In genomic region chr15:80856400-80856799, GRCh38 we compare ENCODE assay signal across 11 cellular contexts.
DNase-seq lines count a peak whose midpoint lies in the region; ATAC-seq and TF ChIP-seq lines count a peak whose summit lies in the region.
"Had no signal": no experiment of that assay in that cellular context is flagged by ENCODE, and none has a peak within 500 bp of the region (broad histone marks: within the 10 kb centered on the region; RNA-seq: fewer than 3 reads in every experiment).

No MANE protein-coding gene starts in this region.

- CTCF ChIA-PET in AG04449 (lab: Yijun Ruan, JAX), result no interaction called here
- CTCF ChIA-PET in PC-9 (lab: Charles Lee), result no interaction called here

- BruUV-seq in PC-9 (replicated peaks; lab: Mats Ljungman, UMichigan), result no TSS peak

- H3K27ac Mint-ChIP-seq in glutamatergic neuron (ENCODE audit: unreplicated experiment), result no peak overlapping the region

- H2AFZ ChIP-seq in PC-9, result no peak overlapping the region

- peak; percentile 13 for TF ChIP-seq CTCF in AG04449 (IDR thresholded peaks at IDR 0.05; ENCODE audit: insufficient read depth, low read length, missing control alignments)
- TF ChIP-seq CTCF in PC-9 (conservative IDR thresholded peaks at IDR 0.05), result peak; percentile 57
- TF ChIP-seq CTCF in glutamatergic neuron (IDR thresholded peaks at IDR 0.05; ENCODE audit: partially characterized antibody, unreplicated experiment), result peak; percentile 64

- no peaks in the 10 kb centered on the region for H3K36me3 ChIP-seq in PC-9 (ENCODE audit: low read depth)
- H3K36me3 ChIP-seq: adrenal gland, heart left ventricle, ovary had no signal

- no peaks in the 10 kb centered on the region for H3K9me3 ChIP-seq in PC-9 (ENCODE audit: insufficient read depth, low read depth)
- H3K9me3 ChIP-seq: adrenal gland, heart left ventricle, ovary had no signal

- H3K4me3 ChIP-seq in AG04449 (ENCODE audit: low read depth, low read length), result no peak overlapping the region
- no peak overlapping the region for H3K4me3 ChIP-seq in PC-9
- H3K4me3 ChIP-seq: adrenal gland, heart left ventricle, ovary had no signal

- no peaks in the 10 kb centered on the region for H3K36me3 Mint-ChIP-seq in glutamatergic neuron (ENCODE audit: unreplicated experiment)

- intact Hi-C loops in PC-9 (cut with micrococcal nuclease; ENCODE audit: unreplicated experiment), result loop anchor here (5.0 kb wide), 1 partner anchor 116 kb away; no protein-coding TSS in a partner anchor

- H3K9me3 Mint-ChIP-seq in glutamatergic neuron (ENCODE audit: unreplicated experiment), result peaks cover 6% of the 10 kb centered on the region

- H4K20me1 ChIP-seq in PC-9 (ENCODE audit: insufficient read depth), result no peaks in the 10 kb centered on the region

- H3K4me1 ChIP-seq in PC-9 (replicated peaks; ENCODE audit: insufficient read depth), result peaks cover 48% of the 10 kb centered on the region

- peaks cover 6% of the 10 kb centered on the region for H3K27me3 Mint-ChIP-seq in glutamatergic neuron (ENCODE audit: unreplicated experiment)

- no peaks in the 10 kb centered on the region for H3K9me2 ChIP-seq in PC-9 (ENCODE audit: insufficient read depth)

- ATAC-seq in GM18517 (IDR thresholded peaks at IDR 0.05; ENCODE audit: unreplicated experiment), result no peak
- no peak for ATAC-seq in GM19452 (IDR thresholded peaks at IDR 0.05; ENCODE audit: unreplicated experiment)
- ATAC-seq in GM18858 (IDR thresholded peaks at IDR 0.05; ENCODE audit: unreplicated experiment), result no peak

- DNase-seq in AG04449 (ENCODE audit: low read depth, low spot score), result no peak
- DNase-seq in ELR (ENCODE audit: low read depth), result peak; percentile 19
- peak in 1 of 2 experiments; percentile 44 for DNase-seq in PC-9
- no peak for DNase-seq in glutamatergic neuron
- no peak for DNase-seq in amygdala (lab: John Stamatoyannopoulos, UW)

- POLR2A ChIA-PET in AG04449 (lab: Yijun Ruan, JAX), result no interaction called here
- POLR2A ChIA-PET in PC-9 (lab: Charles Lee; ENCODE audit: unreplicated experiment), result interaction anchor here (0.6 kb wide), 2 partner anchors 289 to 1852 kb away, joined by 3 to 7 read pairs; no protein-coding TSS in a partner anchor

- H3K4me2 ChIP-seq in PC-9, result peak overlapping the region; percentile 48

- H3F3A ChIP-seq in PC-9 (ENCODE audit: insufficient read depth, low read depth), result peaks cover 38% of the 10 kb centered on the region

- no peaks in the 10 kb centered on the region for H3K79me2 ChIP-seq in PC-9 (ENCODE audit: low read depth)

- no peak overlapping the region for H3K4me3 Mint-ChIP-seq in glutamatergic neuron (ENCODE audit: unreplicated experiment)

- peak overlapping the region; percentile 59 for H3K27ac ChIP-seq in PC-9
- H3K27ac ChIP-seq: adrenal gland, ovary had no signal

- H3K27me3 ChIP-seq in PC-9 (ENCODE audit: insufficient read depth, low read depth), result no peaks in the 10 kb centered on the region
- H3K27me3 ChIP-seq: adrenal gland, heart left ventricle, ovary had no signal

- H3K4me1 Mint-ChIP-seq in glutamatergic neuron (ENCODE audit: low read depth, unreplicated experiment), result no peaks in the 10 kb centered on the region

Comparison
In these comparisons a context has a peak if more than half of its experiments do, and no peak if none do; other contexts are left out.
1. CTCF ChIP-seq: peak in every context shown above with its lines; median percentile 64 in glutamatergic neuron; 57 in PC-9; 13 in AG04449.